In the genomic region with DNA sequence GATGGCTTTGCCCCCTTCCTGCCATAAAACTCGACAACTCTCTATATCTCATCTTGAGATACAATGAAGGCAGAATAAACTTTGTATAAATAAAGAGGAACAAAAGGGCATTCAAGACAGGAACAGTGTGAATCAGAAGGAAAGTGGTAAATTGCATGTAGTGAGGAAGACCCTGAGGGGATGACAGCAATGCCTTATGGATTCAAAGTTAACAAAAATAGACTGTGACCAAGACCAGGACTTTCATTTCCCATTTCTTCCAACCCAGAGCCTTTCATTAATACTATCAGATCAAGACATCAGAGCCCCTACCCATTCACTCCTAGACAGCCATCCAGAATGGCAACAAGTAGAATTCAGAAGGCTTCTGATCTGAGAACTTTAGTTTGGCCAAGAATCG, we compare ENCODE assay signal across 18 cellular contexts. TPM values are rescaled to one million over a fixed set of nuclear protein-coding genes. Genes with fewer than 3 reads are reported as not detected.
"Had no signal": no experiment of that assay in that cellular context is flagged by ENCODE, and none has a peak within 500 bp of the region (broad histone marks: within the 10 kb centered on the region; RNA-seq: fewer than 3 reads in every experiment).

No MANE protein-coding gene starts in this region.

- DNase-seq: activated T-cell treated with anti-CD3 and anti-CD28 coated beads, Interleukin-2, amount 50 U/mL, for 1 hour; adrenal gland; central memory CD4-positive, alpha-beta T cell; dermis blood vessel endothelial cell; effector CD8-positive, alpha-beta T cell; foreskin keratinocyte; hippocampal formation; kidney glomerular epithelial cell; left lung; naive thymus-derived CD8-positive, alpha-beta T cell; retina; sigmoid colon; stimulated activated CD4-positive, alpha-beta T cell treated with anti-CD3 and anti-CD28 coated beads, Interleukin-15, amount 100 ng/mL, for 24 hours; testis; trophoblast cell; uterus had no signal

- ATAC-seq: foreskin keratinocyte; left lung; naive thymus-derived CD8-positive, alpha-beta T cell; stimulated activated memory B cell treated with anti-CD40 and anti-IgM and Interleukin-4, amounts not matched to agents 10 μg/mL and 1 μg/mL and 100 μg/mL, for 72 hours; WTC11 had no signal

RNA-seq across cellular contexts. Expression of a gene that starts 46.4 kb away (rescaled TPM):
- total RNA-seq: naive thymus-derived CD8-positive, alpha-beta T cell had no signal
